ENCODE assay signal across 24 cellular contexts in genomic region chr13:97880298-97880675, GRCh38.
DNase-seq lines count a peak whose midpoint lies in the region; ATAC-seq, FAIRE-seq and TF ChIP-seq lines count a peak whose summit lies in the region.
"Had no signal": no experiment of that assay in that cellular context is flagged by ENCODE, and none has a peak within 500 bp of the region (broad histone marks: within the 10 kb centered on the region; RNA-seq: fewer than 3 reads in every experiment).

No MANE protein-coding gene starts in this region.

- DNase-seq in AG04450 (ENCODE audit: low read depth, low spot score) (no peak), PC-9 (no peak), endothelial cell of umbilical vein (ENCODE audit: low read depth, low spot score) (no peak), osteocyte (ENCODE audit: extremely low spot score, unreplicated experiment) (no peak), suprapubic skin (ENCODE audit: low spot score in 2 of 2) (no peak), Ammon's horn (ENCODE audit: low spot score) (no peak)
- DNase-seq: activated CD4-positive, alpha-beta T cell treated with anti-CD3 and anti-CD28 coated beads, Interleukin-2, amount 10 ng/mL, durations not matched to agents 24 days and 14 days; activated gamma-delta T cell; activated T-cell treated with anti-CD3 and anti-CD28 coated beads, Interleukin-2, amount 50 U/mL, for 24 hours; hypothalamus; left ventricle myocardium inferior; midbrain; naive thymus-derived CD8-positive, alpha-beta T cell; NCI-H1092 treated with DMSO at 0.1 percent for 48 hours; NCI-H2029; NCI-H69; small intestine; stimulated activated CD4-positive, alpha-beta T cell treated with anti-CD3 and anti-CD28 coated beads, Interleukin-1b, Interleukin-23, amount 100 ng/mL, for 48 hours; stimulated activated CD8-positive, alpha-beta memory T cell treated with anti-CD3 and anti-CD28 coated beads, Interleukin-4, amount 100 ng/mL, for 48 hours; stimulated activated naive CD8-positive, alpha-beta T cell treated with anti-CD3 and anti-CD28 coated beads, Interleukin-15, amount 100 ng/mL, for 72 hours had no signal

- no peaks in the 10 kb centered on the region for H3F3A ChIP-seq in PC-9 (ENCODE audit: insufficient read depth, low read depth)

- H3K9me3 Mint-ChIP-seq in osteocyte (ENCODE audit: unreplicated experiment) = no peaks in the 10 kb centered on the region
- H3K9me3 Mint-ChIP-seq: activated CD4-positive, alpha-beta T cell treated with anti-CD3 and anti-CD28 coated beads, Interleukin-2, amount 10 ng/mL, durations not matched to agents 24 days and 14 days; activated T-cell treated with anti-CD3 and anti-CD28 coated beads, Interleukin-2, amount 50 U/mL, for 24 hours; central memory CD8-positive, alpha-beta T cell; stimulated activated naive CD8-positive, alpha-beta T cell treated with anti-CD3 and anti-CD28 coated beads, Interleukin-15, amount 100 ng/mL, for 72 hours had no signal

- 57% methylated on average over 5 of the region's 5 CpGs for WGBS in suprapubic skin

- H3K9me3 ChIP-seq in AG04450 (ENCODE audit: control insufficient read depth, insufficient read depth, low read length) = no peaks in the 10 kb centered on the region; the same call in 1 of the 2 replicates
- no peaks in the 10 kb centered on the region for H3K9me3 ChIP-seq in PC-9 (ENCODE audit: insufficient read depth, low read depth)
- H3K9me3 ChIP-seq in endothelial cell of umbilical vein (replicated peaks; ENCODE audit: control insufficient read depth, insufficient read depth, low read length) = no peaks in the 10 kb centered on the region
- H3K9me3 ChIP-seq in suprapubic skin = no peaks in the 10 kb centered on the region
- H3K9me3 ChIP-seq: left ventricle myocardium inferior, tibial nerve had no signal

- no peak overlapping the region for H3K4me3 ChIP-seq in AG04450 (ENCODE audit: low read depth, low read length)
- no peak overlapping the region for H3K4me3 ChIP-seq in PC-9
- H3K4me3 ChIP-seq in endothelial cell of umbilical vein (replicated peaks in 1 of 3; ENCODE audit: insufficient read depth in 1 of 3, low read depth in 1 of 3, low read length in 3 of 3) = no peak overlapping the region
- H3K4me3 ChIP-seq in suprapubic skin = no peak overlapping the region
- H3K4me3 ChIP-seq: left ventricle myocardium inferior, tibial nerve had no signal

- H3K9me1 ChIP-seq in endothelial cell of umbilical vein (replicated peaks; ENCODE audit: control insufficient read depth, extremely low read depth, insufficient read depth, low read length) = no peaks in the 10 kb centered on the region

- BruUV-seq in PC-9 (replicated peaks; lab: Mats Ljungman, UMichigan) (no TSS peak), endothelial cell of umbilical vein (replicated peaks; lab: Mats Ljungman, UMichigan) (no TSS peak)

- H3K9ac ChIP-seq in endothelial cell of umbilical vein (replicated peaks; ENCODE audit: extremely low read depth, insufficient read depth, low read length) = no peak overlapping the region

- peaks cover 30% of the 10 kb centered on the region for H3K4me1 Mint-ChIP-seq in osteocyte (ENCODE audit: unreplicated experiment)
- H3K4me1 Mint-ChIP-seq: activated CD4-positive, alpha-beta T cell treated with anti-CD3 and anti-CD28 coated beads, Interleukin-2, amount 10 ng/mL, durations not matched to agents 24 days and 14 days; central memory CD8-positive, alpha-beta T cell; stimulated activated naive CD8-positive, alpha-beta T cell treated with anti-CD3 and anti-CD28 coated beads, Interleukin-15, amount 100 ng/mL, for 72 hours had no signal

- CTCF ChIA-PET in AG04450 (lab: Charles Lee) (interaction anchor here (0.9 to 1.8 kb wide), 3 partner anchors 8 to 24 kb away, joined by 3 to 8 read pairs (median 4); no protein-coding TSS in a partner anchor), PC-9 (lab: Charles Lee) (interaction anchor here (1.3 kb wide), 1 partner anchor 24 kb away, joined by 4 read pairs; no protein-coding TSS in a partner anchor), endothelial cell of umbilical vein (lab: Charles Lee) (interaction anchor here (0.9 to 2.3 kb wide), 6 partner anchors 9 to 31 kb away, joined by 3 to 16 read pairs (median 4); no protein-coding TSS in a partner anchor)

- ATAC-seq in GM19397 (IDR thresholded peaks at IDR 0.05; ENCODE audit: unreplicated experiment) = no peak
- ATAC-seq in HG02588 (IDR thresholded peaks at IDR 0.05; ENCODE audit: unreplicated experiment) = no peak
- ATAC-seq: naive thymus-derived CD8-positive, alpha-beta T cell; stimulated activated naive CD8-positive, alpha-beta T cell treated with anti-CD3 and anti-CD28 coated beads, Interleukin-15, amount 100 ng/mL, for 72 hours had no signal

- peak overlapping the region; percentile 92 for H3K27ac ChIP-seq in AG04450 (ENCODE audit: low read depth, low read length)
- no peak overlapping the region for H3K27ac ChIP-seq in PC-9
- peak overlapping the region; percentile 91 for H3K27ac ChIP-seq in endothelial cell of umbilical vein (ENCODE audit: insufficient read depth, low read depth, low read length)
- no peak overlapping the region for H3K27ac ChIP-seq in suprapubic skin

- TF ChIP-seq CTCF in AG04450 (IDR thresholded peaks at IDR 0.05; ENCODE audit: low read depth, low read length) (0 out of 2 replicates have a peak, but pooled peaks have one; percentile 3), PC-9 (conservative IDR thresholded peaks at IDR 0.05) (no peak), endothelial cell of umbilical vein (IDR thresholded peaks at IDR 0.05; ENCODE audit: extremely low read depth in 1 of 2, insufficient read depth in 1 of 2, low read depth in 1 of 2, low read length in 2 of 2) (no peak), osteocyte (IDR thresholded peaks at IDR 0.05) (no peak), suprapubic skin (IDR thresholded peaks at IDR 0.05) (no peak)

- H3K4me2 ChIP-seq in PC-9 (peak overlapping the region; percentile 29), endothelial cell of umbilical vein (ENCODE audit: insufficient read depth, low read length) (peak overlapping the region; percentile 40)

- H3K79me2 ChIP-seq in PC-9 (ENCODE audit: low read depth) = no peaks in the 10 kb centered on the region
- H3K79me2 ChIP-seq in endothelial cell of umbilical vein (ENCODE audit: control insufficient read depth, insufficient read depth, low read length) = no peaks in the 10 kb centered on the region

- POLR2A ChIA-PET in AG04450 (lab: Yijun Ruan, JAX) = interaction anchor here (1.5 kb wide), 1 partner anchor 65 kb away, joined by 3 read pairs; no protein-coding TSS in a partner anchor
- POLR2A ChIA-PET in PC-9 (lab: Charles Lee; ENCODE audit: unreplicated experiment) = interaction anchor here (0.6 to 0.7 kb wide), 2 partner anchors 73 to 1173 kb away, joined by 3 to 5 read pairs; no protein-coding TSS in a partner anchor
- POLR2A ChIA-PET in endothelial cell of umbilical vein (lab: Charles Lee) = no interaction called here

- H3K9me2 ChIP-seq in PC-9 (ENCODE audit: insufficient read depth) = no peaks in the 10 kb centered on the region

- H3K4me3 Mint-ChIP-seq in osteocyte (ENCODE audit: unreplicated experiment) = peak overlapping the region; percentile 8
- H3K4me3 Mint-ChIP-seq: activated CD4-positive, alpha-beta T cell treated with anti-CD3 and anti-CD28 coated beads, Interleukin-2, amount 10 ng/mL, durations not matched to agents 24 days and 14 days; activated T-cell treated with anti-CD3 and anti-CD28 coated beads, Interleukin-2, amount 50 U/mL, for 24 hours; central memory CD8-positive, alpha-beta T cell; naive thymus-derived CD8-positive, alpha-beta T cell; stimulated activated naive CD8-positive, alpha-beta T cell treated with anti-CD3 and anti-CD28 coated beads, Interleukin-15, amount 100 ng/mL, for 72 hours had no signal

- H4K20me1 ChIP-seq in PC-9 (ENCODE audit: insufficient read depth) (no peaks in the 10 kb centered on the region), endothelial cell of umbilical vein (replicated peaks; ENCODE audit: control insufficient read depth, extremely low read depth, insufficient read depth, low read length) (no peaks in the 10 kb centered on the region)

- peak overlapping the region; percentile 86 for H3K27ac Mint-ChIP-seq in osteocyte (ENCODE audit: unreplicated experiment)
- H3K27ac Mint-ChIP-seq: activated CD4-positive, alpha-beta T cell treated with anti-CD3 and anti-CD28 coated beads, Interleukin-2, amount 10 ng/mL, durations not matched to agents 24 days and 14 days; activated T-cell treated with anti-CD3 and anti-CD28 coated beads, Interleukin-2, amount 50 U/mL, for 24 hours; naive thymus-derived CD8-positive, alpha-beta T cell had no signal

- intact Hi-C loops in PC-9 (cut with micrococcal nuclease; ENCODE audit: unreplicated experiment) = no loop called here
- intact Hi-C loops in endothelial cell of umbilical vein (cut with micrococcal nuclease) = loop anchor here (2.0 kb wide), 1 partner anchor 97 kb away; no protein-coding TSS in a partner anchor

- H3K36me3 ChIP-seq in PC-9 (ENCODE audit: low read depth) (no peaks in the 10 kb centered on the region), endothelial cell of umbilical vein (ENCODE audit: control insufficient read depth in 2 of 2, extremely low read depth in 1 of 2, insufficient read depth in 2 of 2, low read length in 2 of 2) (no peaks in the 10 kb centered on the region), suprapubic skin (no peaks in the 10 kb centered on the region)
- H3K36me3 ChIP-seq: left ventricle myocardium inferior, tibial nerve had no signal

- dilution Hi-C loops in endothelial cell of umbilical vein (cut with MboI; ENCODE audit: extremely low pct_ligation_motif_present, low sequenced_read_pairs) = no loop called here

- TF ChIP-seq POLR2A in endothelial cell of umbilical vein (IDR thresholded peaks at IDR 0.05; ENCODE audit: low read depth, low read length) (no peak), suprapubic skin (IDR thresholded peaks at IDR 0.05) (no peak)

- no peaks in the 10 kb centered on the region for H3K27me3 Mint-ChIP-seq in osteocyte (ENCODE audit: unreplicated experiment)
- H3K27me3 Mint-ChIP-seq: activated CD4-positive, alpha-beta T cell treated with anti-CD3 and anti-CD28 coated beads, Interleukin-2, amount 10 ng/mL, durations not matched to agents 24 days and 14 days had no signal

- TF ChIP-seq EP300 in suprapubic skin (IDR thresholded peaks at IDR 0.05) = no peak

- H3K27me3 ChIP-seq in AG04450 (ENCODE audit: control insufficient read depth, insufficient read depth, low read length) = no peaks in the 10 kb centered on the region
- H3K27me3 ChIP-seq in PC-9 (ENCODE audit: insufficient read depth, low read depth) = no peaks in the 10 kb centered on the region
- no peaks in the 10 kb centered on the region for H3K27me3 ChIP-seq in endothelial cell of umbilical vein (ENCODE audit: control insufficient read depth in 2 of 2, insufficient read depth in 2 of 2, low read length in 2 of 2)
- H3K27me3 ChIP-seq in suprapubic skin = no peaks in the 10 kb centered on the region
- H3K27me3 ChIP-seq: tibial nerve had no signal

- no peak for FAIRE-seq in endothelial cell of umbilical vein (lab: Jason Lieb, UNC)
- FAIRE-seq: small intestine had no signal

- peak overlapping the region; percentile 59; the same call in 1 of the 2 replicates for H2AFZ ChIP-seq in PC-9
- peak overlapping the region; percentile 23 for H2AFZ ChIP-seq in endothelial cell of umbilical vein (ENCODE audit: low read depth, low read length)

- no peaks in the 10 kb centered on the region for H3K36me3 Mint-ChIP-seq in osteocyte (ENCODE audit: unreplicated experiment)
- H3K36me3 Mint-ChIP-seq: naive thymus-derived CD8-positive, alpha-beta T cell had no signal

- H3K4me1 ChIP-seq in PC-9 (replicated peaks; ENCODE audit: insufficient read depth) (peaks cover 13% of the 10 kb centered on the region), endothelial cell of umbilical vein (ENCODE audit: control insufficient read depth, extremely low read depth, insufficient read depth, low read length) (peaks cover 14% of the 10 kb centered on the region), suprapubic skin (peaks cover 7% of the 10 kb centered on the region)

Comparison
In these comparisons a context has a peak if more than half of its experiments do, and no peak if none do; other contexts are left out.
1. H3K27ac ChIP-seq: peak in AG04450 (single experiment) and endothelial cell of umbilical vein (single experiment); none in PC-9 (single experiment) and suprapubic skin (single experiment).